In the genomic region with DNA sequence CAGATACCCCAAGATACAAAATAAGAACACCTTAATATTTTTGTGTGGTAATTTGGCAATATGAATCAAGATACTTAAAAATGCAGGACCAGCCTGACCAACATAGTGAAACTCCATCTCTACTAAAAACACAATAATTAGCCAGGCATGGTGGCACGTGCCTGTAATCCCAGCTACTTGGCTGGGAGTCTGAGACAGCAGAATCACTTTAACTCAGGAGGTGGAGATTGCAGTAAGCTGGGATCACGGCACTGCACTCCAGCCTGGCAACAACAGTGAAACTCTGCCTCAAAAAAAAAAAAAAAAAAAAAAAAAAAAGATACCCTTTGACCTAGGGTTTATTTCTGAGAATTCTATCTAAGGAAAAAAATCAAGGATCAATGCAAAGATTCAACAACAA, we compare ENCODE assay signal across 24 cellular contexts.
"Had no signal": no experiment of that assay in that cellular context is flagged by ENCODE, and none has a peak within 500 bp of the region (broad histone marks: within the 10 kb centered on the region; RNA-seq: fewer than 3 reads in every experiment).

No MANE protein-coding gene starts in this region.

- H3K4me2 ChIP-seq: neural progenitor cell had no signal

- H3K9ac ChIP-seq: neural progenitor cell, parathyroid adenoma had no signal

- H3K9me3 ChIP-seq: ovary, psoas muscle, right lobe of liver, sigmoid colon, thoracic aorta, tibial artery, transverse colon, upper lobe of right lung, uterus had no signal

- H3K27me3 ChIP-seq: neural progenitor cell, ovary, right lobe of liver, sigmoid colon, stomach, tibial artery, transverse colon, upper lobe of right lung, uterus had no signal

- H3K79me2 ChIP-seq: parathyroid adenoma had no signal

- FAIRE-seq: small intestine had no signal

- H3K4me1 ChIP-seq: parathyroid adenoma, psoas muscle, right lobe of liver, stomach, tibial artery, transverse colon, upper lobe of right lung, uterus had no signal

- DNase-seq: natural killer cell; occipital lobe; ovary; posterior cingulate gyrus; psoas muscle; right cardiac atrium; right lobe of liver; sigmoid colon; small intestine; stimulated activated CD4-positive, alpha-beta T cell treated with anti-CD3 and anti-CD28 coated beads, Interleukin-15, amount 100 ng/mL, for 24 hours; stimulated activated CD4-positive, alpha-beta T cell treated with anti-CD3 and anti-CD28 coated beads, Interleukin-2, amount 100 ng/mL, for 24 hours; stimulated activated CD4-positive, alpha-beta T cell treated with anti-CD3 and anti-CD28 coated beads, Interleukin-2, amount 100 ng/mL, for 48 hours; stimulated activated CD4-positive, alpha-beta T cell treated with anti-CD3 and anti-CD28 coated beads, Interleukin-4, amount 100 ng/mL, for 24 hours; stimulated activated naive B cell treated with anti-CD40 and anti-IgM and Interleukin-4, amounts not matched to agents 10 μg/mL and 1 μg/mL and 100 μg/mL, for 72 hours; stimulated activated naive CD4-positive, alpha-beta T cell treated with Interleukin-2 at 50 U/mL for 16 hours; stomach; tibial artery; transverse colon; upper lobe of right lung; uterus had no signal

- H3K4me3 ChIP-seq: neural progenitor cell, ovary, psoas muscle, right lobe of liver, sigmoid colon, stomach, thoracic aorta, tibial artery, transverse colon, upper lobe of right lung, uterus had no signal

- H2AFZ ChIP-seq: neural progenitor cell, parathyroid adenoma had no signal

- H3K36me3 ChIP-seq: neural progenitor cell, ovary, right lobe of liver, sigmoid colon, stomach, thoracic aorta, tibial artery, transverse colon, upper lobe of right lung, uterus had no signal

- ATAC-seq: natural killer cell; psoas muscle; right cardiac atrium; right lobe of liver; stimulated activated effector memory CD8-positive, alpha-beta T cell treated with anti-CD3 and anti-CD28 coated beads, Interleukin-12 subunit alpha, Interleukin-12 subunit beta, amount 100 ng/mL, for 72 hours; stimulated activated naive B cell treated with anti-CD40 and anti-IgM and Interleukin-4, amounts not matched to agents 10 μg/mL and 1 μg/mL and 100 μg/mL, for 72 hours; upper lobe of right lung had no signal

- H3K27ac ChIP-seq: neural progenitor cell, ovary, parathyroid adenoma, psoas muscle, right lobe of liver, sigmoid colon, stomach, thoracic aorta, tibial artery, transverse colon, upper lobe of right lung, uterus had no signal
